Comparison of ENCODE assay signal across 18 cellular contexts in the genomic region with DNA sequence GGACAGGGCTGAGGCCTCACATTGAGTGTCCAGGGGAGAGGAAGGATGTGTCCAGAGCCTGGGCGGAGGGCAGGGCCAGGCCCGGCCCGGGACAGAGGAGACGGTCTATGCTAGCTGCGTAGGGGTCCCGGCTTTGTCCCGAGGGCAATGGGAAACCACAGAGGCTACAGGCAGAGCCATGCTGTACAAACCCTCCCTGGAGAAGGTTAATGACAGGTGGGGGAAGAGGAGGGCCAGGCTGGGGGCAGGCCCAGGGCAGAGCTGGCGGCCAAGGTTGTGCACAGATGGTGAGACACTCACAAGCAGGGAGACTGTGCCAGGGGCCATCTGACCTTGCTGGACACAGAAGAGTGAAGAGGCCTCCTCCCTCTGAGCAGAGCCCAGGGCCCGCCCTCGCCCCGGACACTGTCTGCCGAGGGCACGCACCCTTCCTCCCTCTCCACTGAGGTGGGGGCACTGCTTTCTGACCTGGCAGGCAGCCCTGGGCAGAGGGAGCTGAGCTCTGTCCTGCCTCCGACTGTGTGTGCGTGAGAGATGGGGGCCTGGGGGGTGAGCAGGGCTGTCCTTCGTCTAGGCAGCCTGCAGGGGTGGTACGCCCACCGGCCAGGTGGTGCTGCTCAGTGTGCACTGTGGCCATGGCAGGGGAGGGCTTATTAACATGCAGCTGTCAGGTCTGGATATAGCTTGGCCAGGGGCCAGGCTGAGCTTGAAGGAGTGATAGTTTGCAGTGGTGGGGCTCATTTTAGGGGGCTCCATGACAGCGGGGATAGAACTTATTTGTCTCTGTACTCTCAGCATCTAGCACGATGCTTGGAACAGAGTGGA.
A peak's percentile ranks its signal among the peaks of the same experiment; 100 is the strongest.
DNase-seq lines count a peak whose midpoint lies in the region; ATAC-seq and TF ChIP-seq lines count a peak whose summit lies in the region.
"Had no signal": no experiment of that assay in that cellular context is flagged by ENCODE, and none has a peak within 500 bp of the region (broad histone marks: within the 10 kb centered on the region; RNA-seq: fewer than 3 reads in every experiment).

No MANE protein-coding gene starts in this region.

- no peak overlapping the region for H3K4me3 Mint-ChIP-seq in activated naive CD8-positive, alpha-beta T cell treated with anti-CD3 and anti-CD28 coated beads, Interleukin-2, amount 10 ng/mL, durations not matched to agents 7 days and 5 days
- no peak overlapping the region for H3K4me3 Mint-ChIP-seq in activated naive CD8-positive, alpha-beta T cell treated with anti-CD3 and anti-CD28 coated beads for 36 hours
- no peak overlapping the region for H3K4me3 Mint-ChIP-seq in chondrocyte (ENCODE audit: unreplicated experiment)
- H3K4me3 Mint-ChIP-seq in naive thymus-derived CD8-positive, alpha-beta T cell, result no peak overlapping the region
- H3K4me3 Mint-ChIP-seq: naive B cell; stimulated activated naive CD8-positive, alpha-beta T cell treated with anti-CD3 and anti-CD28 coated beads, Interleukin-15, Interleukin-2, amounts not matched to agents 100 ng/mL and 50 ng/mL, for 24 hours had no signal

- POLR2A ChIA-PET in activated naive CD8-positive, alpha-beta T cell treated with anti-CD3 and anti-CD28 coated beads, Interleukin-2, amount 10 ng/mL, durations not matched to agents 7 days and 5 days (lab: Charles Lee), result no interaction called here
- POLR2A ChIA-PET in naive thymus-derived CD8-positive, alpha-beta T cell (lab: Charles Lee), result no interaction called here

- no peak for TF ChIP-seq POLR2A in testis (IDR thresholded peaks at IDR 0.05)

- intact Hi-C loops in testis (cut with DNase I; ENCODE audit: low total_unique reads), result no loop called here

- 27 to 75% methylated on average over 2 to 20 of the region's 20 CpGs for WGBS in testis, 2 donors

- H3K27me3 Mint-ChIP-seq in activated naive CD8-positive, alpha-beta T cell treated with anti-CD3 and anti-CD28 coated beads, Interleukin-2, amount 10 ng/mL, durations not matched to agents 7 days and 5 days, result no peaks in the 10 kb centered on the region
- no peaks in the 10 kb centered on the region for H3K27me3 Mint-ChIP-seq in activated naive CD8-positive, alpha-beta T cell treated with anti-CD3 and anti-CD28 coated beads for 36 hours
- peaks cover 8% of the 10 kb centered on the region for H3K27me3 Mint-ChIP-seq in chondrocyte (ENCODE audit: low read depth)
- H3K27me3 Mint-ChIP-seq in naive thymus-derived CD8-positive, alpha-beta T cell, result peaks cover 3 to 16% (median 9%) of the 10 kb centered on the region in 5 donors
- H3K27me3 Mint-ChIP-seq: stimulated activated naive CD8-positive, alpha-beta T cell treated with anti-CD3 and anti-CD28 coated beads, Interleukin-15, Interleukin-2, amounts not matched to agents 100 ng/mL and 50 ng/mL, for 24 hours had no signal

- no peaks in the 10 kb centered on the region for H3K36me3 ChIP-seq in testis (ENCODE audit: low read depth, missing control alignments)
- H3K36me3 ChIP-seq: breast epithelium, prostate gland, uterus had no signal

- DNase-seq in activated naive CD8-positive, alpha-beta T cell treated with anti-CD3 and anti-CD28 coated beads, Interleukin-2, amount 10 ng/mL, durations not matched to agents 7 days and 5 days, result peak; percentile 10
- no peak for DNase-seq in activated naive CD8-positive, alpha-beta T cell treated with anti-CD3 and anti-CD28 coated beads for 36 hours
- peak; percentile 44 for DNase-seq in NCI-H2196 treated with DMSO at 0.1 percent for 48 hours (lab: John Stamatoyannopoulos, UW; ENCODE audit: unreplicated experiment)
- peak; percentile 90 for DNase-seq in cerebellar cortex (ENCODE audit: low spot score)
- DNase-seq in testis, result peak; percentile 68
- DNase-seq in chondrocyte (ENCODE audit: low spot score), result no peak
- DNase-seq in naive thymus-derived CD8-positive, alpha-beta T cell, result no peak
- DNase-seq: activated CD4-positive, alpha-beta T cell treated with anti-CD3 and anti-CD28 coated beads for 48 hours; activated naive CD4-positive, alpha-beta T cell treated with anti-CD3 and anti-CD28 coated beads, Interleukin-2, amount 50 U/mL, for 16 hours; Caco-2; effector memory CD4-positive, alpha-beta T cell; naive B cell; NCI-H1436; uterus had no signal

- H3K36me3 Mint-ChIP-seq in activated naive CD8-positive, alpha-beta T cell treated with anti-CD3 and anti-CD28 coated beads, Interleukin-2, amount 10 ng/mL, durations not matched to agents 7 days and 5 days, result no peaks in the 10 kb centered on the region
- H3K36me3 Mint-ChIP-seq in activated naive CD8-positive, alpha-beta T cell treated with anti-CD3 and anti-CD28 coated beads for 36 hours, result no peaks in the 10 kb centered on the region
- no peaks in the 10 kb centered on the region for H3K36me3 Mint-ChIP-seq in chondrocyte (ENCODE audit: low read depth)
- H3K36me3 Mint-ChIP-seq in naive thymus-derived CD8-positive, alpha-beta T cell, result no peaks in the 10 kb centered on the region
- H3K36me3 Mint-ChIP-seq: naive B cell had no signal

- TF ChIP-seq CTCF in testis (IDR thresholded peaks at IDR 0.05), result no peak
- no peak for TF ChIP-seq CTCF in chondrocyte (IDR thresholded peaks at IDR 0.05)

- H3K27ac ChIP-seq in testis, result no peak overlapping the region
- H3K27ac ChIP-seq: breast epithelium, prostate gland, uterus had no signal

- no peaks in the 10 kb centered on the region for H3K4me1 Mint-ChIP-seq in activated naive CD8-positive, alpha-beta T cell treated with anti-CD3 and anti-CD28 coated beads, Interleukin-2, amount 10 ng/mL, durations not matched to agents 7 days and 5 days
- no peaks in the 10 kb centered on the region for H3K4me1 Mint-ChIP-seq in activated naive CD8-positive, alpha-beta T cell treated with anti-CD3 and anti-CD28 coated beads for 36 hours
- no peaks in the 10 kb centered on the region for H3K4me1 Mint-ChIP-seq in chondrocyte (ENCODE audit: low read depth)
- H3K4me1 Mint-ChIP-seq in naive thymus-derived CD8-positive, alpha-beta T cell, result peaks cover 0 to 3% (median 0%) of the 10 kb centered on the region in 4 donors

- peaks cover 6% of the 10 kb centered on the region for H3K9me3 Mint-ChIP-seq in activated naive CD8-positive, alpha-beta T cell treated with anti-CD3 and anti-CD28 coated beads, Interleukin-2, amount 10 ng/mL, durations not matched to agents 7 days and 5 days
- no peaks in the 10 kb centered on the region for H3K9me3 Mint-ChIP-seq in activated naive CD8-positive, alpha-beta T cell treated with anti-CD3 and anti-CD28 coated beads for 36 hours
- H3K9me3 Mint-ChIP-seq in chondrocyte (ENCODE audit: low read depth), result no peaks in the 10 kb centered on the region
- H3K9me3 Mint-ChIP-seq in naive thymus-derived CD8-positive, alpha-beta T cell, result peaks cover 0 to 21% (median 0%) of the 10 kb centered on the region in 9 donors

- no peak overlapping the region for H3K4me3 ChIP-seq in testis
- H3K4me3 ChIP-seq: breast epithelium, prostate gland, uterus had no signal

- ATAC-seq in activated naive CD8-positive, alpha-beta T cell treated with anti-CD3 and anti-CD28 coated beads, Interleukin-2, amount 10 ng/mL, durations not matched to agents 7 days and 5 days (ENCODE audit: low read depth), result no peak
- no peak for ATAC-seq in HG02571 (IDR thresholded peaks at IDR 0.05; ENCODE audit: unreplicated experiment)
- no peak for ATAC-seq in naive thymus-derived CD8-positive, alpha-beta T cell

- no peaks in the 10 kb centered on the region for H3K27me3 ChIP-seq in testis
- H3K27me3 ChIP-seq: breast epithelium, uterus had no signal

- H3K4me1 ChIP-seq in testis, result peaks cover 6% of the 10 kb centered on the region
- H3K4me1 ChIP-seq: breast epithelium, Caco-2, prostate gland, uterus had no signal

- H3K9me3 ChIP-seq in testis, result no peaks in the 10 kb centered on the region
- H3K9me3 ChIP-seq: breast epithelium, Caco-2, prostate gland, uterus had no signal

- H3K27ac Mint-ChIP-seq in activated naive CD8-positive, alpha-beta T cell treated with anti-CD3 and anti-CD28 coated beads, Interleukin-2, amount 10 ng/mL, durations not matched to agents 7 days and 5 days, result no peak overlapping the region
- no peak overlapping the region for H3K27ac Mint-ChIP-seq in activated naive CD8-positive, alpha-beta T cell treated with anti-CD3 and anti-CD28 coated beads for 36 hours
- no peak overlapping the region for H3K27ac Mint-ChIP-seq in chondrocyte (ENCODE audit: unreplicated experiment)
- no peak overlapping the region for H3K27ac Mint-ChIP-seq in naive thymus-derived CD8-positive, alpha-beta T cell
- H3K27ac Mint-ChIP-seq: naive B cell; stimulated activated naive CD8-positive, alpha-beta T cell treated with anti-CD3 and anti-CD28 coated beads, Interleukin-15, Interleukin-2, amounts not matched to agents 100 ng/mL and 50 ng/mL, for 24 hours had no signal

Comparison
In these comparisons a context has a peak if more than half of its experiments do, and no peak if none do; other contexts are left out.
1. DNase-seq: peak in activated naive CD8-positive, alpha-beta T cell treated with anti-CD3 and anti-CD28 coated beads, Interleukin-2, amount 10 ng/mL, durations not matched to agents 7 days and 5 days (single experiment), NCI-H2196 treated with DMSO at 0.1 percent for 48 hours (single experiment), cerebellar cortex (single experiment) and testis (single experiment); none in activated naive CD8-positive, alpha-beta T cell treated with anti-CD3 and anti-CD28 coated beads for 36 hours (single experiment), chondrocyte (single experiment) and naive thymus-derived CD8-positive, alpha-beta T cell (0 of 10).